ENCODE assay signal across 28 cellular contexts in the genomic region with DNA sequence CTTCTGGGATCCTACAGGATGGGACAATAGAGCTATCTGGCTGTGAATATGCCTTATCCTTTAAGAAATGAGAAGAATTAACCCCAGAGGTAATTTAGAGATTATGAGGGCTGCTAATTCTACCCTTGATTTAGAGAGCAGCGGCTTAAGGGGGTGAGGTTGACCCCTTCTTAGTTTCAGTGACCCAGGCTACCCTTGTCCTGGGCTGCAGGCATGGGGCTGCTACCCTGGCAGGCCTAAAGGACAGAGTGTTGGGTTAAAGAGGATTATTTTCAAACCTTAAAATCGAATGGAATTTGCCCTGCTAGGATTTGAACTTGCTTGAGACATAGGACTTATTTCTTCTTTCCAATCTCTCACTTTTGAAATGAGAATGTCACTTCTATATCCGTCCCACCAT.
DNase-seq lines count a peak whose midpoint lies in the region; ATAC-seq, FAIRE-seq and TF ChIP-seq lines count a peak whose summit lies in the region.
"Had no signal": no experiment of that assay in that cellular context is flagged by ENCODE, and none has a peak within 500 bp of the region (broad histone marks: within the 10 kb centered on the region; RNA-seq: fewer than 3 reads in every experiment).

No MANE protein-coding gene starts in this region.

- no peak overlapping the region for H2BK15ac ChIP-seq in H9 (ENCODE audit: low read depth, low read length)

- no peak overlapping the region for H3K4me3 Mint-ChIP-seq in H9
- H3K4me3 Mint-ChIP-seq: B cell; CD4-positive, alpha-beta T cell; CD8-positive, alpha-beta T cell had no signal

- H3K14ac ChIP-seq in H9 (ENCODE audit: insufficient read depth, low read length), result no peak overlapping the region
- no peak overlapping the region for H3K14ac ChIP-seq in trophoblast cell (ENCODE audit: low read length)

- H3K4me3 ChIP-seq in neuron (ENCODE audit: low read length) (no peak overlapping the region), trophoblast cell (ENCODE audit: low read depth, low read length) (no peak overlapping the region)
- H3K4me3 ChIP-seq: A549; BLaER1 treated with 17β-estradiol and CSF1 and Interleukin-3, amounts not matched to agents 10 nM and 100 nM; GM12878 had no signal

- H3K27me3 Mint-ChIP-seq in H9 (ENCODE audit: low read depth), result no peaks in the 10 kb centered on the region
- H3K27me3 Mint-ChIP-seq: B cell; CD4-positive, alpha-beta T cell had no signal

- H3K23ac ChIP-seq in H9 (ENCODE audit: insufficient read length, low read depth, low read length) (no peak overlapping the region), trophoblast cell (ENCODE audit: low read length) (no peak overlapping the region)

- H3K56ac ChIP-seq in H9 (ENCODE audit: insufficient read length, low read depth, low read length), result no peak overlapping the region

- H2BK5ac ChIP-seq in H9 (ENCODE audit: insufficient read length, low read length) (no peak overlapping the region), trophoblast cell (ENCODE audit: low read depth, low read length, poor library complexity) (no peak overlapping the region)

- H2AFZ ChIP-seq in neuron (ENCODE audit: low read depth, low read length), result peak overlapping the region; percentile 19
- no peak overlapping the region for H2AFZ ChIP-seq in H9 (ENCODE audit: low read length)
- H2AFZ ChIP-seq in trophoblast cell (ENCODE audit: insufficient read depth, low read length, poor library complexity), result no peak overlapping the region

- H3T11ph ChIP-seq in H9 (ENCODE audit: low read length), result no peak overlapping the region

- no peaks in the 10 kb centered on the region for H3K23me2 ChIP-seq in H9 (ENCODE audit: insufficient read length, low read depth, low read length, poor library complexity, severe bottlenecking)

- H2AK5ac ChIP-seq in H9 (ENCODE audit: insufficient read length, low read length), result no peak overlapping the region
- H2AK5ac ChIP-seq in trophoblast cell (ENCODE audit: low read length), result no peak overlapping the region

- H4K20me1 ChIP-seq in H9 (ENCODE audit: control insufficient read depth, insufficient read depth, insufficient read length), result no peaks in the 10 kb centered on the region
- H4K20me1 ChIP-seq: BLaER1 treated with 17β-estradiol and CSF1 and Interleukin-3, amounts not matched to agents 10 nM and 100 nM had no signal

- no peak overlapping the region for H4K91ac ChIP-seq in H9 (ENCODE audit: insufficient read length, low read depth, low read length)
- H4K91ac ChIP-seq in trophoblast cell (ENCODE audit: low read depth, low read length), result no peak overlapping the region

- no peak for ATAC-seq in GM21381 (IDR thresholded peaks at IDR 0.05; ENCODE audit: unreplicated experiment)
- ATAC-seq: A549; CD8-positive, alpha-beta T cell; GM12878 had no signal

- H3K9ac ChIP-seq in H9 (ENCODE audit: extremely low read depth, insufficient read length, low read length) (no peak overlapping the region), trophoblast cell (ENCODE audit: low read length) (no peak overlapping the region)
- H3K9ac ChIP-seq: BLaER1 treated with 17β-estradiol and CSF1 and Interleukin-3, amounts not matched to agents 10 nM and 100 nM had no signal

- H4K8ac ChIP-seq in H9 (replicated peaks; ENCODE audit: insufficient read length, low read depth, low read length), result no peak overlapping the region
- no peak overlapping the region for H4K8ac ChIP-seq in trophoblast cell (ENCODE audit: low read depth, low read length)

- H3K9me3 Mint-ChIP-seq in H9, result no peaks in the 10 kb centered on the region
- H3K9me3 Mint-ChIP-seq: CD4-positive, alpha-beta T cell had no signal

- WGBS in H9 (ENCODE audit: extremely low coverage, insufficient read length, low lambda C conversion rate), result no CpG with 5 or more reads among the region's 3 CpGs
- WGBS in trophoblast cell (ENCODE audit: extremely low coverage, insufficient coverage, insufficient read length), result no CpG with 5 or more reads among the region's 3 CpGs

- no peaks in the 10 kb centered on the region for H3K4me1 ChIP-seq in neuron (ENCODE audit: insufficient read depth, low read length)
- H3K4me1 ChIP-seq in H9 (ENCODE audit: insufficient read depth, low read length), result no peaks in the 10 kb centered on the region
- no peaks in the 10 kb centered on the region for H3K4me1 ChIP-seq in trophoblast cell (ENCODE audit: control insufficient read depth in 1 of 2, insufficient read depth in 2 of 2, low read length in 2 of 2)
- H3K4me1 ChIP-seq: A549; BLaER1 treated with 17β-estradiol and CSF1 and Interleukin-3, amounts not matched to agents 10 nM and 100 nM; Caco-2 had no signal

- no peak overlapping the region; a peak in 1 of 7 replicates for H3K27ac Mint-ChIP-seq in H9
- H3K27ac Mint-ChIP-seq: B cell; CD4-positive, alpha-beta T cell; CD8-positive, alpha-beta T cell had no signal

- no peaks in the 10 kb centered on the region for H3K36me3 ChIP-seq in neuron (ENCODE audit: insufficient read depth, low read length)
- H3K36me3 ChIP-seq in trophoblast cell (ENCODE audit: control insufficient read depth in 1 of 2, insufficient read depth in 2 of 2, low read length in 2 of 2), result no peaks in the 10 kb centered on the region
- H3K36me3 ChIP-seq: BLaER1 treated with 17β-estradiol and CSF1 and Interleukin-3, amounts not matched to agents 10 nM and 100 nM had no signal

- FAIRE-seq in RCC 7860 (lab: Jason Lieb, UNC), result no peak
- FAIRE-seq: A549, GM12878, GM12892, GM18507 had no signal

- no peaks in the 10 kb centered on the region for H3K79me1 ChIP-seq in H9 (ENCODE audit: insufficient read depth, low read depth, low read length, poor library complexity, severe bottlenecking)
- H3K79me1 ChIP-seq in trophoblast cell (ENCODE audit: low read length), result no peaks in the 10 kb centered on the region

- no peak overlapping the region for H2BK120ac ChIP-seq in H9 (ENCODE audit: low read depth, low read length, poor library complexity, severe bottlenecking)
- no peak overlapping the region for H2BK120ac ChIP-seq in trophoblast cell (ENCODE audit: insufficient read depth, low read length, poor library complexity)

- H3K27me3 ChIP-seq in neuron (ENCODE audit: insufficient read depth, low read length) (no peaks in the 10 kb centered on the region), H9 (ENCODE audit: insufficient read depth, low read length) (no peaks in the 10 kb centered on the region), trophoblast cell (ENCODE audit: insufficient read depth, low read length) (no peaks in the 10 kb centered on the region)
- H3K27me3 ChIP-seq: BLaER1 treated with 17β-estradiol and CSF1 and Interleukin-3, amounts not matched to agents 10 nM and 100 nM had no signal

- H4K5ac ChIP-seq in H9 (ENCODE audit: insufficient read length, low read depth, low read length), result no peak overlapping the region

- H3K4ac ChIP-seq in H9 (ENCODE audit: low read depth, low read length) (no peak overlapping the region), trophoblast cell (ENCODE audit: low read depth, low read length) (no peak overlapping the region)

- H3K9me3 ChIP-seq in neuron (ENCODE audit: low read length) (no peaks in the 10 kb centered on the region), H9 (ENCODE audit: control insufficient read depth, low read depth, low read length) (no peaks in the 10 kb centered on the region), trophoblast cell (ENCODE audit: insufficient read depth, low read depth, low read length) (no peaks in the 10 kb centered on the region)
- H3K9me3 ChIP-seq: A549; BLaER1 treated with 17β-estradiol and CSF1 and Interleukin-3, amounts not matched to agents 10 nM and 100 nM; Caco-2 had no signal

- H4K12ac ChIP-seq in trophoblast cell (ENCODE audit: low read depth, low read length), result no peak overlapping the region

- H3K18ac ChIP-seq in H9 (ENCODE audit: insufficient read length, low read depth, low read length) (no peak overlapping the region), trophoblast cell (ENCODE audit: low read length) (no peak overlapping the region)

- no peaks in the 10 kb centered on the region for H3K36me3 Mint-ChIP-seq in H9 (ENCODE audit: insufficient read depth in 1 of 3, low read depth in 3 of 3)
- H3K36me3 Mint-ChIP-seq: CD8-positive, alpha-beta T cell had no signal

- DNase-seq in D341Med (ENCODE audit: low spot score) (peak; percentile 38), NCI-H82 treated with DMSO at 0.1 percent for 48 hours (lab: John Stamatoyannopoulos, UW; ENCODE audit: unreplicated experiment) (peak; percentile 57), ecto neural progenitor cell (ENCODE audit: low spot score) (peak; percentile 54), H9 (no peak), RCC 7860 (ENCODE audit: low spot score) (no peak), trophoblast cell (no peak)
- DNase-seq: AML-193; Caco-2; Calu3; CD4-positive, alpha-beta T cell; CD8-positive, alpha-beta T cell; DMS 273 treated with DMSO at 0.1 percent for 48 hours; DMS153; DMS53; DMS79; DND-41; EL; GDM1 had no signal

- H3K27ac ChIP-seq in H9 (ENCODE audit: insufficient read length, low read depth, low read length) (no peak overlapping the region), trophoblast cell (ENCODE audit: low read depth, low read length) (no peak overlapping the region)
- H3K27ac ChIP-seq: 22Rv1; A549; BLaER1 treated with 17β-estradiol and CSF1 and Interleukin-3, amounts not matched to agents 10 nM and 100 nM; C4-2B had no signal

- H3K4me1 Mint-ChIP-seq in H9, result no peaks in the 10 kb centered on the region
- H3K4me1 Mint-ChIP-seq: B cell had no signal

- H2BK12ac ChIP-seq in H9 (ENCODE audit: insufficient read length, low read depth, low read length), result no peak overlapping the region
- no peak overlapping the region for H2BK12ac ChIP-seq in trophoblast cell (ENCODE audit: low read length)

- no peak for TF ChIP-seq CTCF in H9 (conservative IDR thresholded peaks at IDR 0.05)

- H3K4me2 ChIP-seq in H9 (ENCODE audit: insufficient read depth, insufficient read length, low read length) (no peak overlapping the region), trophoblast cell (ENCODE audit: low read length) (no peak overlapping the region)
- H3K4me2 ChIP-seq: A549; BLaER1 treated with 17β-estradiol and CSF1 and Interleukin-3, amounts not matched to agents 10 nM and 100 nM had no signal

- H3K79me2 ChIP-seq in H9 (ENCODE audit: insufficient read depth, low read length), result no peaks in the 10 kb centered on the region
- no peaks in the 10 kb centered on the region for H3K79me2 ChIP-seq in trophoblast cell (ENCODE audit: control insufficient read depth, insufficient read depth, low read length, poor library complexity)

- no peak overlapping the region for H2BK20ac ChIP-seq in H9 (ENCODE audit: low read depth, low read length, poor library complexity, severe bottlenecking)

Comparison
In these comparisons a context has a peak if more than half of its experiments do, and no peak if none do; other contexts are left out.
1. DNase-seq: peak in D341Med (single experiment), NCI-H82 treated with DMSO at 0.1 percent for 48 hours (single experiment) and ecto neural progenitor cell (single experiment); none in H9 (single experiment), RCC 7860 (single experiment) and trophoblast cell (0 of 2).